15 cellular contexts compared by ENCODE assay signal in genomic region chr3:57354768-57355167, GRCh38.
"Had no signal": no experiment of that assay in that cellular context is flagged by ENCODE, and none has a peak within 500 bp of the region (broad histone marks: within the 10 kb centered on the region; RNA-seq: fewer than 3 reads in every experiment).

No MANE protein-coding gene starts in this region.

- H3K27ac ChIP-seq: ascending aorta, epithelial cell of prostate, neutrophil had no signal

- H3K4me3 Mint-ChIP-seq: activated naive CD4-positive, alpha-beta T cell treated with anti-CD3 and anti-CD28 coated beads, Interleukin-2, amount 10 ng/mL, durations not matched to agents 7 days and 5 days; dendritic cell treated with granulocyte-macrophage colony-stimulating factor and Interleukin-4, amounts not matched to agents 40 ng/mL and 50 ng/mL, for 4 days; effector memory CD8-positive, alpha-beta T cell; natural killer cell; stimulated activated effector memory CD8-positive, alpha-beta T cell treated with anti-CD3 and anti-CD28 coated beads, Interleukin-12 subunit alpha, Interleukin-12 subunit beta, amount 100 ng/mL, for 72 hours had no signal

- H3K36me3 Mint-ChIP-seq: activated naive CD4-positive, alpha-beta T cell treated with anti-CD3 and anti-CD28 coated beads, Interleukin-2, amount 10 ng/mL, durations not matched to agents 7 days and 5 days; natural killer cell; stimulated activated effector memory CD8-positive, alpha-beta T cell treated with anti-CD3 and anti-CD28 coated beads, Interleukin-12 subunit alpha, Interleukin-12 subunit beta, amount 100 ng/mL, for 72 hours had no signal

- H3K9me3 Mint-ChIP-seq: activated naive CD4-positive, alpha-beta T cell treated with anti-CD3 and anti-CD28 coated beads, Interleukin-2, amount 10 ng/mL, durations not matched to agents 7 days and 5 days; dendritic cell treated with granulocyte-macrophage colony-stimulating factor and Interleukin-4, amounts not matched to agents 40 ng/mL and 50 ng/mL, for 4 days; effector memory CD8-positive, alpha-beta T cell; natural killer cell; stimulated activated effector memory CD8-positive, alpha-beta T cell treated with anti-CD3 and anti-CD28 coated beads, Interleukin-12 subunit alpha, Interleukin-12 subunit beta, amount 100 ng/mL, for 72 hours had no signal

- FAIRE-seq: bronchial epithelial cell had no signal

- H3K4me1 ChIP-seq: ascending aorta had no signal

- H3K36me3 ChIP-seq: ascending aorta, neutrophil had no signal

- H3K27me3 ChIP-seq: ascending aorta, neutrophil had no signal

- DNase-seq: activated CD4-positive, alpha-beta T cell treated with anti-CD3 and anti-CD28 coated beads for 1 hour; activated CD4-positive, alpha-beta T cell treated with anti-CD3 and anti-CD28 coated beads, Interleukin-2, amount 50 U/mL, for 4 hours; activated naive CD4-positive, alpha-beta T cell treated with anti-CD3 and anti-CD28 coated beads, Interleukin-2, amount 10 ng/mL, durations not matched to agents 7 days and 5 days; effector memory CD8-positive, alpha-beta T cell; foreskin melanocyte; head of caudate nucleus; left cardiac atrium; natural killer cell; stimulated activated CD4-positive, alpha-beta T cell treated with anti-CD3 and anti-CD28 coated beads, Interleukin-12 subunit alpha, Interleukin-12 subunit beta, amount 100 ng/mL, for 4 hours had no signal

- H3K27ac Mint-ChIP-seq: activated naive CD4-positive, alpha-beta T cell treated with anti-CD3 and anti-CD28 coated beads, Interleukin-2, amount 10 ng/mL, durations not matched to agents 7 days and 5 days; dendritic cell treated with granulocyte-macrophage colony-stimulating factor and Interleukin-4, amounts not matched to agents 40 ng/mL and 50 ng/mL, for 4 days; effector memory CD8-positive, alpha-beta T cell; natural killer cell; stimulated activated effector memory CD8-positive, alpha-beta T cell treated with anti-CD3 and anti-CD28 coated beads, Interleukin-12 subunit alpha, Interleukin-12 subunit beta, amount 100 ng/mL, for 72 hours had no signal

- H3K4me3 ChIP-seq: ascending aorta had no signal

- ATAC-seq: effector memory CD8-positive, alpha-beta T cell; left cardiac atrium; natural killer cell; stimulated activated effector memory CD8-positive, alpha-beta T cell treated with anti-CD3 and anti-CD28 coated beads, Interleukin-12 subunit alpha, Interleukin-12 subunit beta, amount 100 ng/mL, for 72 hours had no signal

- H3K9me3 ChIP-seq: ascending aorta, neutrophil had no signal

- H3K27me3 Mint-ChIP-seq: dendritic cell treated with granulocyte-macrophage colony-stimulating factor and Interleukin-4, amounts not matched to agents 40 ng/mL and 50 ng/mL, for 4 days had no signal

- H3K4me1 Mint-ChIP-seq: activated naive CD4-positive, alpha-beta T cell treated with anti-CD3 and anti-CD28 coated beads, Interleukin-2, amount 10 ng/mL, durations not matched to agents 7 days and 5 days; natural killer cell; stimulated activated effector memory CD8-positive, alpha-beta T cell treated with anti-CD3 and anti-CD28 coated beads, Interleukin-12 subunit alpha, Interleukin-12 subunit beta, amount 100 ng/mL, for 72 hours had no signal
